ENCODE assay signal across 24 cellular contexts in the genomic region with DNA sequence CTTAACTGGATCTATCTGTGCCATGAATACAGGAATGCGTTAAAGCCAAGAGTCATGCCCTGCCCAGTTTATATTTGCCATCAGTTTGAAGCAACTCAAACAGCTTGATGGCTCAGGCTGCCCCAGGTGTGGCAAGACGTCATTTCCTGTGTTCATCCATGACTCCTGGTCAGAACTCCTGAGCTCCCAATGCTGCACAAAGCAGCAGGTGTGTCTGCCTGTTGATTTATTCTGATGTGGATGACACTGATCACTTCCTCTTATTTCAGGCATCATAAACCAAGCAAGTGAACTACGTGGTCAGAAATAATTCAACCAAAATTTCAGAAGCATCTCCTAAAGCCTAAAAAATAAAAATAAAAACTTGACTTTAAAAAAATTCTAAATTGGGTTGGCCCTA.
DNase-seq lines count a peak whose midpoint lies in the region; ATAC-seq and TF ChIP-seq lines count a peak whose summit lies in the region.
"Had no signal": no experiment of that assay in that cellular context is flagged by ENCODE, and none has a peak within 500 bp of the region (broad histone marks: within the 10 kb centered on the region; RNA-seq: fewer than 3 reads in every experiment).

No MANE protein-coding gene starts in this region.

- peaks cover 100% of the 10 kb centered on the region for H3K36me3 ChIP-seq in SK-N-MC (ENCODE audit: insufficient read depth, low read length)
- H3K36me3 ChIP-seq: prostate gland, upper lobe of right lung had no signal

- H3K9ac ChIP-seq in SK-N-MC (ENCODE audit: insufficient read length): no peak overlapping the region

- H3K4me1 Mint-ChIP-seq in osteocyte (ENCODE audit: unreplicated experiment): peaks cover 49% of the 10 kb centered on the region

- H3K27ac ChIP-seq in SK-N-MC: 0 out of 2 replicates have a peak overlapping the region, but pooled peaks have one; percentile 14
- H3K27ac ChIP-seq: 22Rv1, prostate gland, upper lobe of right lung had no signal

- peak; percentile 74 for DNase-seq in DMS153 (lab: John Stamatoyannopoulos, UW)
- DNase-seq in DMS153 treated with DMSO at 0.1 percent for 48 hours (lab: John Stamatoyannopoulos, UW; ENCODE audit: unreplicated experiment): no peak
- peak; percentile 39 for DNase-seq in NCI-H2196 (lab: John Stamatoyannopoulos, UW; ENCODE audit: unreplicated experiment)
- DNase-seq in SK-N-MC (ENCODE audit: low read depth, low spot score): no peak
- DNase-seq in osteocyte (ENCODE audit: extremely low spot score, unreplicated experiment): no peak
- no peak for DNase-seq in activated naive CD4-positive, alpha-beta T cell treated with Interleukin-2 at 50 U/mL for 16 hours
- no peak for DNase-seq in cerebellar cortex (ENCODE audit: low spot score)
- DNase-seq: activated CD4-positive, alpha-beta T cell treated with anti-CD3 and anti-CD28 coated beads, Interleukin-2, amount 10 ng/mL, durations not matched to agents 24 days and 14 days; activated CD8-positive, alpha-beta memory T cell treated with anti-CD3 and anti-CD28 coated beads, Interleukin-2, amount 10 ng/mL, durations not matched to agents 7 days and 5 days; aorta; CD4-positive, alpha-beta T cell; central memory CD4-positive, alpha-beta T cell; DMS79; glutamatergic neuron; H9; kidney glomerular epithelial cell; NCI-H187 treated with DMSO at 0.1 percent for 48 hours; upper lobe of right lung had no signal

- no peaks in the 10 kb centered on the region for H3K9me3 ChIP-seq in SK-N-MC (ENCODE audit: low read depth, low read length)
- H3K9me3 ChIP-seq: prostate gland, upper lobe of right lung had no signal

- ATAC-seq in GM18505 (IDR thresholded peaks at IDR 0.05; ENCODE audit: unreplicated experiment): no peak
- ATAC-seq: activated CD8-positive, alpha-beta memory T cell treated with anti-CD3 and anti-CD28 coated beads, Interleukin-2, amount 10 ng/mL, durations not matched to agents 7 days and 5 days; Right ventricle myocardium inferior; upper lobe of right lung had no signal

- H3K27ac Mint-ChIP-seq in osteocyte (ENCODE audit: unreplicated experiment): peak overlapping the region; percentile 81
- H3K27ac Mint-ChIP-seq: activated CD8-positive, alpha-beta memory T cell treated with anti-CD3 and anti-CD28 coated beads, Interleukin-2, amount 10 ng/mL, durations not matched to agents 7 days and 5 days; activated naive CD8-positive, alpha-beta T cell; CD4-positive, alpha-beta T cell; T-helper 2 cell treated with Interferon-gamma antibody and Interleukin-4, amounts not matched to agents 5 μg/mL and 100 μg/mL, for 36 hours had no signal

- no peak for TF ChIP-seq CTCF in osteocyte (IDR thresholded peaks at IDR 0.05)

- H3K4me3 Mint-ChIP-seq in osteocyte (ENCODE audit: unreplicated experiment): no peak overlapping the region
- H3K4me3 Mint-ChIP-seq: activated CD4-positive, alpha-beta T cell treated with anti-CD3 and anti-CD28 coated beads, Interleukin-2, amount 10 ng/mL, durations not matched to agents 24 days and 14 days; activated CD8-positive, alpha-beta memory T cell treated with anti-CD3 and anti-CD28 coated beads, Interleukin-2, amount 10 ng/mL, durations not matched to agents 7 days and 5 days; activated naive CD8-positive, alpha-beta T cell; CD4-positive, alpha-beta T cell; H9; T-helper 2 cell treated with Interferon-gamma antibody and Interleukin-4, amounts not matched to agents 5 μg/mL and 100 μg/mL, for 36 hours had no signal

- no peak overlapping the region for H3K4me3 ChIP-seq in SK-N-MC
- H3K4me3 ChIP-seq: prostate gland, upper lobe of right lung had no signal

- H3K9me3 Mint-ChIP-seq in osteocyte (ENCODE audit: unreplicated experiment): no peaks in the 10 kb centered on the region
- H3K9me3 Mint-ChIP-seq: activated CD4-positive, alpha-beta T cell treated with anti-CD3 and anti-CD28 coated beads, Interleukin-2, amount 10 ng/mL, durations not matched to agents 24 days and 14 days; CD4-positive, alpha-beta T cell; H9; T-helper 2 cell treated with Interferon-gamma antibody and Interleukin-4, amounts not matched to agents 5 μg/mL and 100 μg/mL, for 36 hours had no signal

- TF ChIP-seq POLR2A in GM18505 (IDR thresholded peaks at IDR 0.05; ENCODE audit: borderline replicate concordance, extremely low read depth, insufficient read depth, insufficient read length): no peak

- H3K27me3 Mint-ChIP-seq in osteocyte (ENCODE audit: unreplicated experiment): no peaks in the 10 kb centered on the region
- H3K27me3 Mint-ChIP-seq: activated CD4-positive, alpha-beta T cell treated with anti-CD3 and anti-CD28 coated beads, Interleukin-2, amount 10 ng/mL, durations not matched to agents 24 days and 14 days; activated CD8-positive, alpha-beta memory T cell treated with anti-CD3 and anti-CD28 coated beads, Interleukin-2, amount 10 ng/mL, durations not matched to agents 7 days and 5 days; activated naive CD8-positive, alpha-beta T cell; CD4-positive, alpha-beta T cell had no signal

- H3K36me3 Mint-ChIP-seq in osteocyte (ENCODE audit: unreplicated experiment): peaks cover 16% of the 10 kb centered on the region

Comparison
In these comparisons a context has a peak if more than half of its experiments do, and no peak if none do; other contexts are left out.
1. DNase-seq: peak in DMS153 (single experiment) and NCI-H2196 (single experiment); none in DMS153 treated with DMSO at 0.1 percent for 48 hours (single experiment), SK-N-MC (single experiment), osteocyte (single experiment), activated naive CD4-positive, alpha-beta T cell treated with Interleukin-2 at 50 U/mL for 16 hours (single experiment) and cerebellar cortex (single experiment).